15 cellular contexts compared by ENCODE assay signal in genomic region chr4:147740176-147740575, GRCh38.
"Had no signal": no experiment of that assay in that cellular context is flagged by ENCODE, and none has a peak within 500 bp of the region (broad histone marks: within the 10 kb centered on the region; RNA-seq: fewer than 3 reads in every experiment).

No MANE protein-coding gene starts in this region.

- DNase-seq: activated CD4-positive, alpha-beta memory T cell treated with anti-CD3 and anti-CD28 coated beads, Interleukin-2, amount 10 ng/mL, durations not matched to agents 7 days and 5 days; activated CD8-positive, alpha-beta memory T cell treated with anti-CD3 and anti-CD28 coated beads, Interleukin-2, amount 50 U/mL, for 4 hours; activated naive CD4-positive, alpha-beta T cell treated with Interleukin-2 at 50 U/mL for 16 hours; activated naive CD8-positive, alpha-beta T cell treated with anti-CD3 and anti-CD28 coated beads, Interleukin-2, amount 50 U/mL, for 24 hours; effector memory CD8-positive, alpha-beta T cell; glutamatergic neuron; sigmoid colon; stimulated activated CD4-positive, alpha-beta T cell treated with anti-CD3 and anti-CD28 coated beads, Interleukin-12 subunit alpha, Interleukin-12 subunit beta, amount 100 ng/mL, for 4 hours; stimulated activated naive CD8-positive, alpha-beta T cell treated with anti-CD3 and anti-CD28 coated beads, Interleukin-15, Interleukin-2, amounts not matched to agents 100 U/mL and 50 U/mL, for 24 hours; SW 1271; upper lobe of right lung had no signal

- H3K27ac ChIP-seq: epithelial cell of prostate, suprapubic skin, upper lobe of right lung, VCaP had no signal

- H3K4me3 ChIP-seq: sigmoid colon, suprapubic skin, upper lobe of right lung had no signal

- H3K36me3 ChIP-seq: sigmoid colon, suprapubic skin, upper lobe of right lung had no signal

- H3K9me3 ChIP-seq: sigmoid colon, suprapubic skin, upper lobe of right lung had no signal

- ATAC-seq: activated naive CD8-positive, alpha-beta T cell treated with anti-CD3 and anti-CD28 coated beads, Interleukin-2, amount 50 U/mL, for 24 hours; effector memory CD8-positive, alpha-beta T cell; left lobe of liver; stimulated activated naive CD8-positive, alpha-beta T cell treated with anti-CD3 and anti-CD28 coated beads, Interleukin-15, Interleukin-2, amounts not matched to agents 100 U/mL and 50 U/mL, for 24 hours; upper lobe of right lung had no signal

- H3K27me3 ChIP-seq: sigmoid colon, suprapubic skin, upper lobe of right lung had no signal
